ENCODE assay signal across 1 cellular context in the genomic region with DNA sequence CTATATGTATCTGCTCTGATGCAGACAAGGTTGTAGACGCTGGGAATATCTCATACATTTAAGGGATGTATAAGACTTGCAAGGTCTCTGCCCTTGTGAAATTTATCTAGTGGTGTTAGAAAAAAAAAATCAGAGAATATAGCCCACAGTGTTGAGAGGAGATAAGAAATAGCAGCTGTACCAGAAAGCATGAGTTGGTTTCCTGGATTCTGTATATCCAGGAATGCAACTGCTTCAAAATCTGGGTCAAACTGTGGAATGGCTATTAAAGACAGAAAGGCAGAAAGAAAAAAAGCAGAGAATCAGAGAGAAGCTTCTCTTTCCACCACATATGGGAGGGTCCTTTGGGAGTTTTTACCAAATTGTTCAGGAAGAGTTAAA.
A peak's percentile ranks its signal among the peaks of the same experiment; 100 is the strongest.
TF ChIP-seq lines count a peak whose summit lies in the region.

No MANE protein-coding gene starts in this region.

TF ChIP-seq in HepG2, 621 proteins besides CTCF, POLR2A, EP300 and RAD21:
- TF ChIP-seq RBAK (CRISPR knock-in tag; IDR thresholded peaks at IDR 0.05) (no peak), EED (CRISPR knock-in tag; IDR thresholded peaks at IDR 0.05) (no peak), ZNF431 (CRISPR knock-in tag; IDR thresholded peaks at IDR 0.05; ENCODE audit: borderline replicate concordance, low read depth) (no peak), ASH2L (IDR thresholded peaks at IDR 0.05; ENCODE audit: insufficient read length, low read depth, low read length) (peak; percentile 7), ZNF564 (CRISPR knock-in tag; IDR thresholded peaks at IDR 0.05) (no peak), KLF12 (CRISPR knock-in tag; IDR thresholded peaks at IDR 0.05; ENCODE audit: borderline replicate concordance) (no peak), EHMT2 (IDR thresholded peaks at IDR 0.05; ENCODE audit: borderline replicate concordance, low read depth, low read length) (0 out of 2 replicates have a peak, but pooled peaks have one; percentile 2), BCL6 (CRISPR knock-in tag; IDR thresholded peaks at IDR 0.05) (peak; percentile 61), USF2 (IDR thresholded peaks at IDR 0.05; ENCODE audit: low read depth, low read length) (no peak), USF2 (CRISPR knock-in tag; IDR thresholded peaks at IDR 0.05; ENCODE audit: borderline replicate concordance) (0 out of 2 replicates have a peak, but pooled peaks have one; percentile 10), ELF4 (CRISPR knock-in tag; IDR thresholded peaks at IDR 0.05; ENCODE audit: borderline replicate concordance) (no peak), ZNF563 (CRISPR knock-in tag; IDR thresholded peaks at IDR 0.05) (no peak), PRMT3 (CRISPR knock-in tag; IDR thresholded peaks at IDR 0.05; ENCODE audit: borderline replicate concordance, low read depth) (no peak), GFI1 (CRISPR knock-in tag; IDR thresholded peaks at IDR 0.05; ENCODE audit: borderline replicate concordance) (0 out of 2 replicates have a peak, but pooled peaks have one; percentile 8), ZFY (CRISPR knock-in tag; IDR thresholded peaks at IDR 0.05) (no peak), CAMTA2 (CRISPR knock-in tag; IDR thresholded peaks at IDR 0.05; ENCODE audit: borderline replicate concordance) (no peak), TRIM22 (IDR thresholded peaks at IDR 0.05) (no peak), ZNF737 (CRISPR knock-in tag; IDR thresholded peaks at IDR 0.05; ENCODE audit: borderline replicate concordance) (no peak), ZNF816 (CRISPR knock-in tag; IDR thresholded peaks at IDR 0.05; ENCODE audit: borderline replicate concordance) (peak; percentile 2; the same call in 1 of the 2 replicates)
- TF ChIP-seq, protein P1, sequence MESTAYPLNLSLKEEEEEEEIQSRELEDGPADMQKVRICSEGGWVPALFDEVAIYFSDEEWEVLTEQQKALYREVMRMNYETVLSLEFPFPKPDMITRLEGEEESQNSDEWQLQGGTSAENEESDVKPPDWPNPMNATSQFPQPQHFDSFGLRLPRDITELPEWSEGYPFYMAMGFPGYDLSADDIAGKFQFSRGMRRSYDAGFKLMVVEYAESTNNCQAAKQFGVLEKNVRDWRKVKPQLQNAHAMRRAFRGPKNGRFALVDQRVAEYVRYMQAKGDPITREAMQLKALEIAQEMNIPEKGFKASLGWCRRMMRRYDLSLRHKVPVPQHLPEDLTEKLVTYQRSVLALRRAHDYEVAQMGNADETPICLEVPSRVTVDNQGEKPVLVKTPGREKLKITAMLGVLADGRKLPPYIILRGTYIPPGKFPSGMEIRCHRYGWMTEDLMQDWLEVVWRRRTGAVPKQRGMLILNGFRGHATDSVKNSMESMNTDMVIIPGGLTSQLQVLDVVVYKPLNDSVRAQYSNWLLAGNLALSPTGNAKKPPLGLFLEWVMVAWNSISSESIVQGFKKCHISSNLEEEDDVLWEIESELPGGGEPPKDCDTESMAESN (CRISPR knock-in tag; conservative IDR thresholded peaks at IDR 0.05) = 0 out of 2 replicates have a peak, but pooled peaks have one; percentile 5
